In genomic region chr2:46326231-46326980, GRCh38 we compare ENCODE assay signal across 1 cellular context.
TF ChIP-seq lines count a peak whose summit lies in the region.

No MANE protein-coding gene starts in this region.

TF ChIP-seq in K562, 482 proteins besides CTCF, POLR2A, EP300 and RAD21 (continued from another document):
- TF ChIP-seq ATF1 (CRISPR knock-in tag; IDR thresholded peaks at IDR 0.05): no peak
- TF ChIP-seq ATF1 (tag; IDR thresholded peaks at IDR 0.05): no peak
- TF ChIP-seq VEZF1 (CRISPR knock-in tag; IDR thresholded peaks at IDR 0.05): peak; percentile 49; the same call in 1 of the 2 replicates
- peak; percentile 59; the same call in 1 of the 2 replicates for TF ChIP-seq MECOM (CRISPR knock-in tag; IDR thresholded peaks at IDR 0.05)
- peak in 1 of 2 experiments; percentile 46 for TF ChIP-seq AFF1 (IDR thresholded peaks at IDR 0.05; ENCODE audit: low read depth in 1 of 2, partially characterized antibody in 2 of 2)
- TF ChIP-seq TRIM25 (IDR thresholded peaks at IDR 0.05; ENCODE audit: borderline replicate concordance): no peak
- peak; percentile 97 for TF ChIP-seq SOX6 (IDR thresholded peaks at IDR 0.05)
- peak; percentile 89 for TF ChIP-seq USF1 (CRISPR knock-in tag; IDR thresholded peaks at IDR 0.05)
- TF ChIP-seq CBFA2T2 (conservative IDR thresholded peaks at IDR 0.05): peak; percentile 53; the same call in 1 of the 2 replicates
- no peak for TF ChIP-seq ARID4B (CRISPR knock-in tag; IDR thresholded peaks at IDR 0.05)
- 0 out of 2 replicates have a peak, but pooled peaks have one; percentile 4 for TF ChIP-seq C11orf30 (IDR thresholded peaks at IDR 0.05; ENCODE audit: low read depth)
- TF ChIP-seq USF2 (CRISPR knock-in tag; IDR thresholded peaks at IDR 0.05): peak; percentile 90
- peak; percentile 56; the same call in 1 of the 2 replicates for TF ChIP-seq TEAD4 (IDR thresholded peaks at IDR 0.05; ENCODE audit: low read length)
- TF ChIP-seq TEAD4 (CRISPR knock-in tag; IDR thresholded peaks at IDR 0.05; ENCODE audit: borderline replicate concordance): no peak
- TF ChIP-seq RCOR1 (IDR thresholded peaks at IDR 0.05; ENCODE audit: borderline replicate concordance in 1 of 2, low read depth in 2 of 2, low read length in 2 of 2): peak in 1 of 2 experiments; percentile 89; a peak in 2 of 4 replicates
- no peak for TF ChIP-seq SNRNP70 (optimal IDR thresholded peaks at IDR 0.05; ENCODE audit: low read depth, low read length)
- 0 out of 2 replicates have a peak, but pooled peaks have one; percentile 42 for TF ChIP-seq PYGO2 (tag; IDR thresholded peaks at IDR 0.05)
- TF ChIP-seq ETS1 (conservative IDR thresholded peaks at IDR 0.05; ENCODE audit: control insufficient read depth, low read depth, low read length): no peak
- peak; percentile 75 for TF ChIP-seq MYC (IDR thresholded peaks at IDR 0.05; ENCODE audit: low read depth, low read length)
- TF ChIP-seq MYC (CRISPR knock-in tag; IDR thresholded peaks at IDR 0.05; ENCODE audit: borderline replicate concordance, low read depth): no peak
- TF ChIP-seq EGR1 (conservative IDR thresholded peaks at IDR 0.05): 0 out of 2 replicates have a peak, but pooled peaks have one; percentile 10
- TF ChIP-seq GABPA (tag; conservative IDR thresholded peaks at IDR 0.05; ENCODE audit: low read depth): no peak
- peak; percentile 41; the same call in 1 of the 2 replicates for TF ChIP-seq HDAC2 (IDR thresholded peaks at IDR 0.05)
- TF ChIP-seq ARID1B (IDR thresholded peaks at IDR 0.05): peak; percentile 80
- peak; percentile 93 for TF ChIP-seq BHLHE40 (IDR thresholded peaks at IDR 0.05; ENCODE audit: low read length)
- peak; percentile 63 for TF ChIP-seq L3MBTL2 (IDR thresholded peaks at IDR 0.05)
- TF ChIP-seq ZNF395 (CRISPR knock-in tag; IDR thresholded peaks at IDR 0.05): peak; percentile 55; the same call in 1 of the 2 replicates
- no peak for TF ChIP-seq RFX5 (IDR thresholded peaks at IDR 0.05; ENCODE audit: low read depth, low read length)
- no peak for TF ChIP-seq NR2C1 (IDR thresholded peaks at IDR 0.05)
- TF ChIP-seq NR2C1 (tag; IDR thresholded peaks at IDR 0.05): peak; percentile 28; the same call in 1 of the 2 replicates
- 0 out of 2 replicates have a peak, but pooled peaks have one; percentile 6 for TF ChIP-seq STAT5A (IDR thresholded peaks at IDR 0.05; ENCODE audit: borderline replicate concordance, low read length)
- TF ChIP-seq SMARCE1 (IDR thresholded peaks at IDR 0.05): peak; percentile 85; the same call in 1 of the 2 replicates
- no peak for TF ChIP-seq SAP30 (IDR thresholded peaks at IDR 0.05; ENCODE audit: borderline replicate concordance, insufficient read depth, low read depth, low read length, poor library complexity, severe bottlenecking)
- peak; percentile 77 for TF ChIP-seq MTA1 (IDR thresholded peaks at IDR 0.05; ENCODE audit: borderline replicate concordance)
- TF ChIP-seq TEAD1 (CRISPR knock-in tag; IDR thresholded peaks at IDR 0.05): peak in 1 of 2 experiments; percentile 71; a peak in 1 of 4 replicates
- TF ChIP-seq JUND (IDR thresholded peaks at IDR 0.05; ENCODE audit: borderline replicate concordance, low read depth, low read length): peak; percentile 70; the same call in 1 of the 2 replicates
- TF ChIP-seq JUND (tag; IDR thresholded peaks at IDR 0.05; ENCODE audit: borderline replicate concordance, low read depth, low read length): peak; percentile 28; the same call in 1 of the 3 replicates
- TF ChIP-seq ZEB2 (IDR thresholded peaks at IDR 0.05): peak; percentile 94
- 0 out of 4 replicates have a peak, but pooled peaks of 1 of the 2 experiments have one; percentile 6 for TF ChIP-seq MAZ (CRISPR knock-in tag; conservative IDR thresholded peaks at IDR 0.05 in 1 of 2, IDR thresholded peaks at IDR 0.05 in 1 of 2)
- peak; percentile 59; the same call in 1 of the 2 replicates for TF ChIP-seq KLF16 (IDR thresholded peaks at IDR 0.05)
- peak; percentile 75 for TF ChIP-seq ATF4 (CRISPR knock-in tag; IDR thresholded peaks at IDR 0.05)
